9 cellular contexts compared by ENCODE assay signal in the genomic region with DNA sequence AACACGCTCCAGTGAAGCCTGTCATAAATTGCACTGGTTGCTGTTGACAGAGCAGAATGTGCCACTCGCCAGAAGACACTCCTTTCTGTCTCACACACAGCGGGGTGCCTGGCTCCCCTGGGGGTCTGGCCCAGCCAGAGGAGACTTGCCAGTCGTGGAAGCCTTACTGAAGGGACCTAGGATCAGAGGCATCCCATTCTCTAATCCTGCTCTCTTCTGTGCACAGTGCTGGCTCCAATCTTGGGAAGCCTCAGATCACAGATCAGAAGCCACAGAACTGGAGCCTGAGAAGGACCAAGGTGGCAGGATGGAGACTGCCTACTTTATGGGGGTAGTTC. TPM values are rescaled to one million over a fixed set of nuclear protein-coding genes. Genes with fewer than 3 reads are reported as not detected.
DNase-seq lines count a peak whose midpoint lies in the region; ATAC-seq, FAIRE-seq and TF ChIP-seq lines count a peak whose summit lies in the region.
"Had no signal": no experiment of that assay in that cellular context is flagged by ENCODE, and none has a peak within 500 bp of the region (broad histone marks: within the 10 kb centered on the region; RNA-seq: fewer than 3 reads in every experiment).

No MANE protein-coding gene starts in this region.

- H3K27me3 Mint-ChIP-seq in H9 (ENCODE audit: low read depth): no peaks in the 10 kb centered on the region; the same call in 1 of the 2 replicates
- no peaks in the 10 kb centered on the region for H3K27me3 Mint-ChIP-seq in activated B cell treated with CpG ODN at 0.5 μM for 24 hours

- WGBS in H9 (ENCODE audit: extremely low coverage, insufficient read length, low lambda C conversion rate): no CpG with 5 or more reads among the region's 4 CpGs
- WGBS in heart right ventricle, 2 donors: 27 to 28% methylated on average over 4 of the region's 4 CpGs
- 16 to 32% (median 26%) methylated on average over 4 of the region's 4 CpGs for WGBS in small intestine, 3 donors

- H3K23me2 ChIP-seq in H9 (ENCODE audit: insufficient read length, low read depth, low read length, poor library complexity, severe bottlenecking): peaks cover 11% of the 10 kb centered on the region

- H3K79me1 ChIP-seq in H9 (ENCODE audit: insufficient read depth, low read depth, low read length, poor library complexity, severe bottlenecking): peaks cover 4% of the 10 kb centered on the region

- CTCF ChIA-PET in activated B cell treated with CpG ODN at 0.5 μM for 24 hours (lab: Charles Lee): interaction anchor here (2.7 kb wide), 1 partner anchor 41 kb away, joined by 20 read pairs; no protein-coding TSS in a partner anchor

- no peak overlapping the region for H3K14ac ChIP-seq in H9 (ENCODE audit: insufficient read depth, low read length)

- H3K4me2 ChIP-seq in H9 (ENCODE audit: insufficient read depth, insufficient read length, low read length): peak overlapping the region; percentile 12

- H3K56ac ChIP-seq in H9 (ENCODE audit: insufficient read length, low read depth, low read length): no peak overlapping the region

- H3K36me3 ChIP-seq in heart right ventricle (no peaks in the 10 kb centered on the region), small intestine (ENCODE audit: control insufficient read depth in 2 of 2, insufficient read depth in 2 of 2, low read length in 2 of 2) (no peaks in the 10 kb centered on the region)

- ATAC-seq in activated B cell treated with CpG ODN at 0.5 μM for 24 hours (ENCODE audit: low read depth): no peak
- peak in 5 of 8 donors; percentile 21 to 46 (median 29) for ATAC-seq in heart right ventricle
- ATAC-seq in GM21360 (IDR thresholded peaks at IDR 0.05; ENCODE audit: unreplicated experiment): no peak
- no peak for ATAC-seq in HG03460 (IDR thresholded peaks at IDR 0.05; ENCODE audit: unreplicated experiment)

- H3K4me3 ChIP-seq in heart right ventricle (peak overlapping the region in 9 of 10 donors; percentile 57 to 86 (median 83)), small intestine (ENCODE audit: low read depth in 1 of 2, low read length in 2 of 2) (peak overlapping the region in 1 of 2 donors; percentile 87)

- H3K9me3 Mint-ChIP-seq in H9 (no peaks in the 10 kb centered on the region), activated B cell treated with CpG ODN at 0.5 μM for 24 hours (no peaks in the 10 kb centered on the region)

- no peak overlapping the region for H2BK5ac ChIP-seq in H9 (ENCODE audit: insufficient read length, low read length)

- FAIRE-seq in small intestine (lab: Jason Lieb, UNC): no peak

- H3K9ac ChIP-seq in H9 (ENCODE audit: extremely low read depth, insufficient read length, low read length): no peak overlapping the region

- no peak overlapping the region for H3K18ac ChIP-seq in H9 (ENCODE audit: insufficient read length, low read depth, low read length)

- H2BK20ac ChIP-seq in H9 (ENCODE audit: low read depth, low read length, poor library complexity, severe bottlenecking): no peak overlapping the region

- H3K4me1 Mint-ChIP-seq in H9 (peaks cover 28 to 38% of the 10 kb centered on the region in 2 experiments), activated B cell treated with CpG ODN at 0.5 μM for 24 hours (peaks cover 60% of the 10 kb centered on the region)

- H3K4me1 ChIP-seq in H9 (ENCODE audit: insufficient read depth, low read length) (no peaks in the 10 kb centered on the region), heart right ventricle (peaks cover 15 to 68% (median 59%) of the 10 kb centered on the region in 9 donors), small intestine (ENCODE audit: control insufficient read depth in 2 of 2, insufficient read depth in 1 of 2, low read depth in 1 of 2, low read length in 1 of 2) (peaks cover 3 to 14% of the 10 kb centered on the region in 2 donors)

- H3K27ac Mint-ChIP-seq in H9: no peak overlapping the region
- H3K27ac Mint-ChIP-seq in activated B cell treated with CpG ODN at 0.5 μM for 24 hours: peak overlapping the region; percentile 71

- no peaks in the 10 kb centered on the region for H3K27me3 ChIP-seq in H9 (ENCODE audit: insufficient read depth, low read length)
- no peaks in the 10 kb centered on the region for H3K27me3 ChIP-seq in heart right ventricle
- no peaks in the 10 kb centered on the region for H3K27me3 ChIP-seq in small intestine (ENCODE audit: control insufficient read depth in 2 of 2, insufficient read depth in 2 of 2, low read length in 2 of 2)

- H4K8ac ChIP-seq in H9 (replicated peaks; ENCODE audit: insufficient read length, low read depth, low read length): no peak overlapping the region

- H3K79me2 ChIP-seq in H9 (ENCODE audit: insufficient read depth, low read length): no peaks in the 10 kb centered on the region

- H3K4me3 Mint-ChIP-seq in H9 (peak overlapping the region; percentile 76 to 95), activated B cell treated with CpG ODN at 0.5 μM for 24 hours (peak overlapping the region; percentile 86)

- H3K9me3 ChIP-seq in H9 (ENCODE audit: control insufficient read depth, low read depth, low read length) (no peaks in the 10 kb centered on the region), heart right ventricle (no peaks in the 10 kb centered on the region), small intestine (ENCODE audit: control insufficient read depth, low read depth) (no peaks in the 10 kb centered on the region)

- no peak overlapping the region for H2BK15ac ChIP-seq in H9 (ENCODE audit: low read depth, low read length)

- no peak overlapping the region for H2BK120ac ChIP-seq in H9 (ENCODE audit: low read depth, low read length, poor library complexity, severe bottlenecking)

- POLR2A ChIA-PET in activated B cell treated with CpG ODN at 0.5 μM for 24 hours (lab: Charles Lee): interaction anchor here (1.5 to 7.6 kb wide), 3 partner anchors 15 to 100 kb away, joined by 8 to 127 read pairs (median 18); no protein-coding TSS in a partner anchor

- no peak overlapping the region for H2AFZ ChIP-seq in H9 (ENCODE audit: low read length)

- H3T11ph ChIP-seq in H9 (ENCODE audit: low read length): no peak overlapping the region

- TF ChIP-seq CTCF in H9 (conservative IDR thresholded peaks at IDR 0.05) (no peak), activated B cell treated with CpG ODN at 0.5 μM for 24 hours (IDR thresholded peaks at IDR 0.05) (no peak), heart right ventricle (IDR thresholded peaks at IDR 0.05) (no peak)

- H2AK5ac ChIP-seq in H9 (ENCODE audit: insufficient read length, low read length): no peak overlapping the region

- no peak overlapping the region for H2BK12ac ChIP-seq in H9 (ENCODE audit: insufficient read length, low read depth, low read length)

- H3K27ac ChIP-seq in H9 (ENCODE audit: insufficient read length, low read depth, low read length) (no peak overlapping the region), heart right ventricle (peak overlapping the region; percentile 59 to 97 (median 92)), small intestine (ENCODE audit: low read depth in 1 of 2, low read length in 1 of 2) (peak overlapping the region; percentile 76 to 92)

- DNase-seq in H9 (no peak), activated B cell treated with CpG ODN at 0.5 μM for 24 hours (no peak), heart right ventricle (no peak), small intestine (peak; percentile 58), HPDE6-E6E7 (ENCODE audit: extremely low spot score) (no peak), mesenteric fat pad (ENCODE audit: low spot score) (no peak)
- DNase-seq: effector CD8-positive, alpha-beta T cell had no signal

- no peak overlapping the region for H4K5ac ChIP-seq in H9 (ENCODE audit: insufficient read length, low read depth, low read length)

- H4K20me1 ChIP-seq in H9 (ENCODE audit: control insufficient read depth, insufficient read depth, insufficient read length): no peaks in the 10 kb centered on the region

- H3K36me3 Mint-ChIP-seq in H9 (ENCODE audit: insufficient read depth in 1 of 3, low read depth in 3 of 3) (peaks cover 0 to 4% (median 2%) of the 10 kb centered on the region in 3 experiments; a peak in 1 of 7 replicates), activated B cell treated with CpG ODN at 0.5 μM for 24 hours (ENCODE audit: low read depth) (peaks cover 8% of the 10 kb centered on the region)

- no peak overlapping the region for H3K4ac ChIP-seq in H9 (ENCODE audit: low read depth, low read length)

- intact Hi-C loops in activated B cell treated with CpG ODN at 0.5 μM for 24 hours (cut with micrococcal nuclease): loop anchor here (1.0 kb wide), 1 partner anchor 8 kb away; no protein-coding TSS in a partner anchor
- intact Hi-C loops in heart right ventricle (cut with DNase I): loop anchor here in 6 of 10 donors (2.0 to 5.0 kb wide), 3 partner anchors 23 to 41 kb away; no protein-coding TSS in a partner anchor

- H3K23ac ChIP-seq in H9 (ENCODE audit: insufficient read length, low read depth, low read length): no peak overlapping the region

- H4K91ac ChIP-seq in H9 (ENCODE audit: insufficient read length, low read depth, low read length): no peak overlapping the region

RNA-seq across cellular contexts. Expression of a gene that starts 1.4 kb away (rescaled TPM):
- total RNA-seq in H9 (2021) (20.8 and 21.3 TPM in 2 replicates), activated B cell treated with CpG ODN at 0.5 μM for 24 hours (12.2 and 13.6 TPM in 2 replicates), heart right ventricle (10 to 100 TPM in 9 of 10 donors, 1 to 10 TPM in 1; 9.4 to 34.4 (median 22.1) TPM), mesenteric fat pad (24.4 TPM)
- polyA plus RNA-seq in heart right ventricle (10 to 100 TPM; 11.3 TPM), small intestine (10 to 100 TPM; 40.2 to 41.3 (median 41.2) TPM)

Comparison
In these comparisons a context has a peak if more than half of its experiments do, and no peak if none do; other contexts are left out.
1. ATAC-seq: peak in heart right ventricle (5 of 8); none in activated B cell treated with CpG ODN at 0.5 μM for 24 hours (single experiment), GM21360 (single experiment) and HG03460 (single experiment).